ENCODE assay signal across 17 cellular contexts in the genomic region with DNA sequence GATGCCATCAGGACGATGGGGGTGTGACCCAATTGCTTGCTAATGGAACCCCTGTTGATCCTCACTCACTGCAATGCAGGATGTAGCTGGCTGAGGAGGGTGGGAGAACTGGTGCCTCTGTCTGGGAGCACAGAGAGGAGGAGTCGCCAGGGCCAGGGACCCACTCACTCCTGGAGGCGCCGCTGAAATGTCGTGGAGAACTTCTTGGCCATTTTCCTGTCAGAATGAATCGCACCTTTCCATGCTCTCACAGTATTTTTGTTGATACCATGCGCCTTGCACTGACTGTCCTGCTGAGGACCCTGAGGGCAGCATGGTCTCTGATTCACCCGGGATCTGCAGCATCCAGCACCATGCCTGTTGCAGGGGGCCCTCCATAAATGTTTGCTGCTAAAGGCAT.
DNase-seq lines count a peak whose midpoint lies in the region; ATAC-seq and TF ChIP-seq lines count a peak whose summit lies in the region.
"Had no signal": no experiment of that assay in that cellular context is flagged by ENCODE, and none has a peak within 500 bp of the region (broad histone marks: within the 10 kb centered on the region; RNA-seq: fewer than 3 reads in every experiment).

No MANE protein-coding gene starts in this region.

- H3K27me3 Mint-ChIP-seq in WTC11 (ENCODE audit: low read depth) (peaks cover 6% of the 10 kb centered on the region; the same call in 1 of the 2 replicates), neural progenitor cell (ENCODE audit: insufficient read depth, low read depth) (peaks cover 9% of the 10 kb centered on the region), HFFc6 (ENCODE audit: insufficient read depth) (peaks cover 40% of the 10 kb centered on the region)

- no peaks in the 10 kb centered on the region for H3K79me2 ChIP-seq in Karpas-422 (ENCODE audit: low read length)
- no peaks in the 10 kb centered on the region for H3K79me2 ChIP-seq in neural progenitor cell (ENCODE audit: low read depth)

- H3K4me3 Mint-ChIP-seq in WTC11 (no peak overlapping the region), neural progenitor cell (no peak overlapping the region), HFFc6 (no peak overlapping the region)
- H3K4me3 Mint-ChIP-seq: CD4-positive, alpha-beta memory T cell had no signal

- CTCF ChIA-PET in WTC11 (lab: Charles Lee) = no interaction called here

- POLR2A ChIA-PET in WTC11 (lab: Charles Lee) = no interaction called here

- no peak for TF ChIP-seq POLR2A in suprapubic skin (IDR thresholded peaks at IDR 0.05)

- H3K36me3 ChIP-seq in Karpas-422 (ENCODE audit: insufficient read depth, low read length) (no peaks in the 10 kb centered on the region), neural progenitor cell (no peaks in the 10 kb centered on the region), suprapubic skin (no peaks in the 10 kb centered on the region)

- H3K9ac ChIP-seq in Karpas-422 (ENCODE audit: low read length) = peak overlapping the region; percentile 66
- no peak overlapping the region for H3K9ac ChIP-seq in neural progenitor cell
- H3K9ac ChIP-seq: GM23248 had no signal

- H3K4me2 ChIP-seq in Karpas-422 (ENCODE audit: low read depth, low read length, poor library complexity, severe bottlenecking) (peak overlapping the region; percentile 73), neural progenitor cell (no peak overlapping the region)

- H4K20me1 ChIP-seq in Karpas-422 (ENCODE audit: insufficient read depth, low read depth, low read length) = no peaks in the 10 kb centered on the region
- no peaks in the 10 kb centered on the region for H4K20me1 ChIP-seq in neural progenitor cell (ENCODE audit: low read depth)

- no peaks in the 10 kb centered on the region for H3K9me3 Mint-ChIP-seq in WTC11
- H3K9me3 Mint-ChIP-seq in neural progenitor cell = no peaks in the 10 kb centered on the region
- H3K9me3 Mint-ChIP-seq in HFFc6 = no peaks in the 10 kb centered on the region
- H3K9me3 Mint-ChIP-seq: CD4-positive, alpha-beta memory T cell had no signal

- H3K27ac ChIP-seq in Karpas-422 (ENCODE audit: low read length) = peak overlapping the region; percentile 98
- no peak overlapping the region for H3K27ac ChIP-seq in neural progenitor cell
- no peak overlapping the region for H3K27ac ChIP-seq in suprapubic skin
- H3K27ac ChIP-seq: GM23248 had no signal

- DNase-seq in Karpas-422 (no peak), WTC11 (ENCODE audit: low spot score) (no peak), neural progenitor cell (ENCODE audit: low spot score) (no peak), suprapubic skin (ENCODE audit: low spot score in 2 of 2) (peak; percentile 27 to 67), LoVo (ENCODE audit: low spot score) (no peak), HFFc6 (no peak)
- DNase-seq: C1 segment of cervical spinal cord; Calu3; CD4-positive, alpha-beta memory T cell; COR-L47; DMS53; DMS79 treated with DMSO at 0.1 percent for 48 hours; GF-D8; H7; HCEC 1CT had no signal

- 85% methylated on average over 8 of the region's 8 CpGs for WGBS in suprapubic skin

- TF ChIP-seq EP300 in suprapubic skin (IDR thresholded peaks at IDR 0.05) = no peak

- H3K36me3 Mint-ChIP-seq in WTC11 (no peaks in the 10 kb centered on the region), neural progenitor cell (no peaks in the 10 kb centered on the region), HFFc6 (ENCODE audit: low read depth) (no peaks in the 10 kb centered on the region)
- H3K36me3 Mint-ChIP-seq: CD4-positive, alpha-beta memory T cell had no signal

- peaks cover 30% of the 10 kb centered on the region for H3K4me1 Mint-ChIP-seq in WTC11
- H3K4me1 Mint-ChIP-seq in neural progenitor cell = peaks cover 63% of the 10 kb centered on the region
- peaks cover 12% of the 10 kb centered on the region for H3K4me1 Mint-ChIP-seq in HFFc6 (ENCODE audit: low read depth)
- H3K4me1 Mint-ChIP-seq: CD4-positive, alpha-beta memory T cell had no signal

- H3F3A ChIP-seq in neural progenitor cell (ENCODE audit: low read depth) = peaks cover 10% of the 10 kb centered on the region

- ATAC-seq in WTC11 (peak; percentile 11; the same call in 1 of the 2 replicates), HG03469 (IDR thresholded peaks at IDR 0.05; ENCODE audit: unreplicated experiment) (no peak)

- H2AFZ ChIP-seq in Karpas-422 (ENCODE audit: low read length) (no peak overlapping the region), neural progenitor cell (replicated peaks) (no peak overlapping the region)
- H2AFZ ChIP-seq: GM23248 had no signal

- no peak overlapping the region for H3K27ac Mint-ChIP-seq in WTC11
- H3K27ac Mint-ChIP-seq in neural progenitor cell = peak overlapping the region; percentile 43
- no peak overlapping the region for H3K27ac Mint-ChIP-seq in HFFc6
- H3K27ac Mint-ChIP-seq: CD4-positive, alpha-beta memory T cell had no signal

- H3K27me3 ChIP-seq in Karpas-422 (ENCODE audit: low read length) (no peaks in the 10 kb centered on the region), neural progenitor cell (peaks cover 20% of the 10 kb centered on the region), suprapubic skin (peaks cover 15% of the 10 kb centered on the region)

- H3K9me2 ChIP-seq in Karpas-422 (replicated peaks; ENCODE audit: insufficient read depth, low read length) = no peaks in the 10 kb centered on the region

- no peak for TF ChIP-seq CTCF in WTC11 (IDR thresholded peaks at IDR 0.05)
- no peak for TF ChIP-seq CTCF in neural progenitor cell (IDR thresholded peaks at IDR 0.05)
- TF ChIP-seq CTCF in suprapubic skin (IDR thresholded peaks at IDR 0.05) = no peak
- TF ChIP-seq CTCF in HFFc6 (IDR thresholded peaks at IDR 0.05) = no peak

- no peaks in the 10 kb centered on the region for H3K9me3 ChIP-seq in Karpas-422 (ENCODE audit: low read length)
- no peaks in the 10 kb centered on the region for H3K9me3 ChIP-seq in neural progenitor cell (ENCODE audit: low read depth)
- H3K9me3 ChIP-seq in suprapubic skin = no peaks in the 10 kb centered on the region

- H3K4me1 ChIP-seq in Karpas-422 (ENCODE audit: low read length) (peaks cover 100% of the 10 kb centered on the region), neural progenitor cell (peaks cover 13% of the 10 kb centered on the region), suprapubic skin (no peaks in the 10 kb centered on the region)

- H3K4me3 ChIP-seq in Karpas-422 (ENCODE audit: low read length) (peak overlapping the region; percentile 23; the same call in 1 of the 2 replicates), neural progenitor cell (no peak overlapping the region), suprapubic skin (no peak overlapping the region)
- H3K4me3 ChIP-seq: GM23248 had no signal

TF ChIP-seq in WTC11, 78 proteins besides CTCF, POLR2A, EP300 and RAD21:
- TF ChIP-seq, protein P1, sequence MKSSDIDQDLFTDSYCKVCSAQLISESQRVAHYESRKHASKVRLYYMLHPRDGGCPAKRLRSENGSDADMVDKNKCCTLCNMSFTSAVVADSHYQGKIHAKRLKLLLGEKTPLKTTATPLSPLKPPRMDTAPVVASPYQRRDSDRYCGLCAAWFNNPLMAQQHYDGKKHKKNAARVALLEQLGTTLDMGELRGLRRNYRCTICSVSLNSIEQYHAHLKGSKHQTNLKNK (CRISPR knock-in tag; IDR thresholded peaks at IDR 0.05) = no peak
- TF ChIP-seq, protein P2, sequence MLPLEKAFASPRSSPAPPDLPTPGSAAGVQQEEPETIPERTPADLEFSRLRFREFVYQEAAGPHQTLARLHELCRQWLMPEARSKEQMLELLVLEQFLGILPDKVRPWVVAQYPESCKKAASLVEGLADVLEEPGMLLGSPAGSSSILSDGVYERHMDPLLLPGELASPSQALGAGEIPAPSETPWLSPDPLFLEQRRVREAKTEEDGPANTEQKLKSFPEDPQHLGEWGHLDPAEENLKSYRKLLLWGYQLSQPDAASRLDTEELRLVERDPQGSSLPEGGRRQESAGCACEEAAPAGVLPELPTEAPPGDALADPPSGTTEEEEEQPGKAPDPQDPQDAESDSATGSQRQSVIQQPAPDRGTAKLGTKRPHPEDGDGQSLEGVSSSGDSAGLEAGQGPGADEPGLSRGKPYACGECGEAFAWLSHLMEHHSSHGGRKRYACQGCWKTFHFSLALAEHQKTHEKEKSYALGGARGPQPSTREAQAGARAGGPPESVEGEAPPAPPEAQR (CRISPR knock-in tag; IDR thresholded peaks at IDR 0.05) = no peak
- no peak for TF ChIP-seq ZNF671 (CRISPR knock-in tag; IDR thresholded peaks at IDR 0.05)
- TF ChIP-seq, protein P3, sequence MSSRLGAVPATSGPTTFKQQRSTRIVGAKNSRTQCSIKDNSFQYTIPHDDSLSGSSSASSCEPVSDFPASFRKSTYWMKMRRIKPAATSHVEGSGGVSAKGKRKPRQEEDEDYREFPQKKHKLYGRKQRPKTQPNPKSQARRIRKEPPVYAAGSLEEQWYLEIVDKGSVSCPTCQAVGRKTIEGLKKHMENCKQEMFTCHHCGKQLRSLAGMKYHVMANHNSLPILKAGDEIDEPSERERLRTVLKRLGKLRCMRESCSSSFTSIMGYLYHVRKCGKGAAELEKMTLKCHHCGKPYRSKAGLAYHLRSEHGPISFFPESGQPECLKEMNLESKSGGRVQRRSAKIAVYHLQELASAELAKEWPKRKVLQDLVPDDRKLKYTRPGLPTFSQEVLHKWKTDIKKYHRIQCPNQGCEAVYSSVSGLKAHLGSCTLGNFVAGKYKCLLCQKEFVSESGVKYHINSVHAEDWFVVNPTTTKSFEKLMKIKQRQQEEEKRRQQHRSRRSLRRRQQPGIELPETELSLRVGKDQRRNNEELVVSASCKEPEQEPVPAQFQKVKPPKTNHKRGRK (CRISPR knock-in tag; IDR thresholded peaks at IDR 0.05; ENCODE audit: borderline replicate concordance) = no peak
TF ChIP-seq in WTC11: peak in this region for 0.

Comparison
In these comparisons a context has a peak if more than half of its experiments do, and no peak if none do; other contexts are left out.
1. DNase-seq: peak in suprapubic skin (2 of 2); none in Karpas-422 (single experiment), WTC11 (single experiment), neural progenitor cell (single experiment), LoVo (single experiment) and HFFc6 (single experiment).